Comparison of ENCODE assay signal across 8 cellular contexts in genomic region chr11:67463680-67464410, GRCh38. TPM values are rescaled to one million over a fixed set of nuclear protein-coding genes. Genes with fewer than 3 reads are reported as not detected.
A peak's percentile ranks its signal among the peaks of the same experiment; 100 is the strongest.
DNase-seq lines count a peak whose midpoint lies in the region; ATAC-seq and TF ChIP-seq lines count a peak whose summit lies in the region.

No MANE protein-coding gene starts in this region.

- peaks cover 76% of the 10 kb centered on the region for H3K4me1 ChIP-seq in OCI-LY1 (ENCODE audit: insufficient read depth, low read length, severe bottlenecking)

- H3K9ac ChIP-seq in OCI-LY1 (ENCODE audit: low read length), result peak overlapping the region; percentile 68

- intact Hi-C loops in dorsolateral prefrontal cortex (cut with DNase I), result no loop called here

- peak overlapping the region; percentile 50 for H3K4me3 ChIP-seq in OCI-LY1 (ENCODE audit: low read depth, low read length, poor library complexity, severe bottlenecking)
- peak overlapping the region in 58 of 59 donors; percentile 33 to 77 (median 61) for H3K4me3 ChIP-seq in dorsolateral prefrontal cortex

- peak overlapping the region; percentile 64 for H3K4me2 ChIP-seq in OCI-LY1 (ENCODE audit: low read length)

- DNase-seq in ELR (ENCODE audit: low read depth), result peak; percentile 26
- peak in 2 of 10 donors; percentile 56 to 71 for DNase-seq in dorsolateral prefrontal cortex
- peak; percentile 80 for DNase-seq in mucosa of gallbladder (ENCODE audit: low spot score)
- no peak for DNase-seq in GM19240 (ENCODE audit: insufficient read length, low spot score)
- no peak for DNase-seq in stimulated activated CD4-positive, alpha-beta T cell treated with anti-CD3 and anti-CD28 coated beads, Interleukin-2, amount 100 ng/mL, for 48 hours

- no peak for ATAC-seq in GM19463 (IDR thresholded peaks at IDR 0.05; ENCODE audit: unreplicated experiment)
- no peak for ATAC-seq in HG03342 (IDR thresholded peaks at IDR 0.05; ENCODE audit: unreplicated experiment)

- no peaks in the 10 kb centered on the region for H4K20me1 ChIP-seq in OCI-LY1 (ENCODE audit: insufficient read depth, low read length)

- no peaks in the 10 kb centered on the region for H3K27me3 ChIP-seq in OCI-LY1 (ENCODE audit: insufficient read depth, low read length)
- no peaks in the 10 kb centered on the region for H3K27me3 ChIP-seq in dorsolateral prefrontal cortex

- no peaks in the 10 kb centered on the region for H3K9me3 ChIP-seq in OCI-LY1 (ENCODE audit: low read length)

- no peak for TF ChIP-seq CTCF in OCI-LY1 (IDR thresholded peaks at IDR 0.05; ENCODE audit: low read length)
- no peak for TF ChIP-seq CTCF in dorsolateral prefrontal cortex (IDR thresholded peaks at IDR 0.05 in 54 of 56, conservative IDR thresholded peaks at IDR 0.05 in 2 of 56; ENCODE audit: low read depth in 1 of 56, partially characterized antibody in 56 of 56)

- H3K36me3 ChIP-seq in OCI-LY1 (ENCODE audit: insufficient read depth, low read length), result peaks cover 7% of the 10 kb centered on the region; the same call in 1 of the 2 replicates

- peaks cover 20% of the 10 kb centered on the region; the same call in 1 of the 2 replicates for H3F3A ChIP-seq in OCI-LY1 (ENCODE audit: insufficient read depth, low read length)

- H2AFZ ChIP-seq in OCI-LY1 (ENCODE audit: low read length), result no peak overlapping the region

- H3K9me2 ChIP-seq in OCI-LY1 (ENCODE audit: low read depth, low read length), result no peaks in the 10 kb centered on the region

- H3K27ac ChIP-seq in OCI-LY1 (ENCODE audit: low read depth, low read length, poor library complexity, severe bottlenecking) (peak overlapping the region; percentile 85), dorsolateral prefrontal cortex (peak overlapping the region; percentile 65 to 97 (median 92))

- H3K79me2 ChIP-seq in OCI-LY1 (ENCODE audit: insufficient read depth, low read length), result peaks cover 3% of the 10 kb centered on the region; the same call in 1 of the 2 replicates

RNA-seq across cellular contexts. Expression of gene TMEM134, which starts 5.2 kb away (rescaled TPM):
- 10 to 100 TPM; 21.2 to 62.4 (median 41.3) TPM for total RNA-seq in dorsolateral prefrontal cortex
- 75.1 TPM for total RNA-seq in mucosa of gallbladder

RNA-seq across cellular contexts. Expression of gene CABP4, which starts 8.7 kb away (rescaled TPM):
- total RNA-seq in dorsolateral prefrontal cortex (1 to 10 TPM in 58 of 120 experiments, under 1 TPM in 51, not detected in 11; 0.18 to 3.8 (median 1.1) TPM), mucosa of gallbladder (3.8 TPM)

RNA-seq across cellular contexts. Expression of gene GPR152, which starts 11.3 kb away (rescaled TPM):
- under 1 TPM in 4 of 120 experiments, not detected in 116; 0.33 to 0.60 (median 0.42) TPM for total RNA-seq in dorsolateral prefrontal cortex
- not detected for total RNA-seq in mucosa of gallbladder

RNA-seq across cellular contexts. Expression of gene AIP, which starts 19.0 kb away (rescaled TPM):
- total RNA-seq in dorsolateral prefrontal cortex (10 to 100 TPM; 51.6 to 82.9 (median 65.8) TPM), mucosa of gallbladder (94.2 TPM)

RNA-seq across cellular contexts. Expression of gene CORO1B, which starts 20.6 kb away (rescaled TPM):
- total RNA-seq in dorsolateral prefrontal cortex, result 10 to 100 TPM; 24.6 to 72.2 (median 38.4) TPM
- total RNA-seq in mucosa of gallbladder, result 181 TPM

Comparison
In these comparisons a context has a peak if more than half of its experiments do, and no peak if none do; other contexts are left out.
1. DNase-seq: peak in ELR (single experiment) and mucosa of gallbladder (single experiment); none in GM19240 (single experiment) and stimulated activated CD4-positive, alpha-beta T cell treated with anti-CD3 and anti-CD28 coated beads, Interleukin-2, amount 100 ng/mL, for 48 hours (0 of 2).